8 cellular contexts compared by ENCODE assay signal in genomic region chr20:50191065-50191565, GRCh38.
DNase-seq lines count a peak whose midpoint lies in the region; ATAC-seq and TF ChIP-seq lines count a peak whose summit lies in the region.

No MANE protein-coding gene starts in this region.

- H3K4me1 ChIP-seq in ACC112 (ENCODE audit: control insufficient read depth, insufficient read depth, low read length, unreplicated experiment) (peaks cover 23% of the 10 kb centered on the region), KMS-11 (ENCODE audit: low read depth, poor library complexity, severe bottlenecking) (peaks cover 19% of the 10 kb centered on the region)

- peaks cover 38% of the 10 kb centered on the region for H3K79me2 ChIP-seq in ACC112 (ENCODE audit: control insufficient read depth, insufficient read depth, low read length, unreplicated experiment)
- H3K79me2 ChIP-seq in KMS-11 (ENCODE audit: insufficient read depth, low read depth): peaks cover 23% of the 10 kb centered on the region

- H3K9me3 ChIP-seq in WERI-Rb-1 (ENCODE audit: severe bottlenecking): no peaks in the 10 kb centered on the region

- H3K4me3 ChIP-seq in ACC112 (ENCODE audit: low read depth, low read length) (peak overlapping the region; percentile 86), KMS-11 (IDR thresholded peaks at IDR 0.05; ENCODE audit: insufficient read depth, low read depth, low read length) (no peak overlapping the region), WERI-Rb-1 (ENCODE audit: low read depth, low read length) (peak overlapping the region; percentile 63)

- peak; percentile 31 for ATAC-seq in GM19351 (IDR thresholded peaks at IDR 0.05; ENCODE audit: unreplicated experiment)

- in situ Hi-C loops in T47D (cut with HindIII; ENCODE audit: low pct_unique_long_range_greater_than_20kb, low sequenced_read_pairs): no loop called here

- DNase-seq in WERI-Rb-1: no peak
- peak; percentile 53 to 75 for DNase-seq in T47D (ENCODE audit: low read depth in 1 of 2, low spot score in 1 of 2)
- peak; percentile 70 for DNase-seq in left kidney (ENCODE audit: low read depth, low spot score)
- DNase-seq in stimulated activated CD4-positive, alpha-beta T cell treated with anti-CD3 and anti-CD28 coated beads, Interleukin-4, amount 100 ng/mL, for 48 hours (ENCODE audit: low read depth in 2 of 2): peak; percentile 44 to 45
- no peak for DNase-seq in AG20443 (ENCODE audit: low spot score)

- peaks cover 14% of the 10 kb centered on the region; the same call in 1 of the 2 replicates for H3K36me3 ChIP-seq in ACC112 (ENCODE audit: insufficient read depth, low read length)
- H3K36me3 ChIP-seq in KMS-11 (ENCODE audit: insufficient read depth): no peaks in the 10 kb centered on the region
- no peaks in the 10 kb centered on the region for H3K36me3 ChIP-seq in WERI-Rb-1

- H2AFZ ChIP-seq in ACC112 (ENCODE audit: low read length, unreplicated experiment) (no peak overlapping the region), KMS-11 (ENCODE audit: low read depth) (peak overlapping the region; percentile 88)

- H3K4me2 ChIP-seq in KMS-11: peak overlapping the region; percentile 84; the same call in 1 of the 2 replicates

- TF ChIP-seq CTCF in KMS-11 (conservative IDR thresholded peaks at IDR 0.05; ENCODE audit: low read depth, low read length) (no peak), WERI-Rb-1 (IDR thresholded peaks at IDR 0.05; ENCODE audit: low read depth, low read length) (no peak)

- H4K20me1 ChIP-seq in KMS-11 (ENCODE audit: insufficient read depth): 0 out of 2 replicates have a peak, but pooled peaks cover 4% of the 10 kb centered on the region

- H3K27ac ChIP-seq in ACC112 (ENCODE audit: low read depth, low read length): peak overlapping the region; percentile 83
- peak overlapping the region; percentile 95 for H3K27ac ChIP-seq in KMS-11
- peak overlapping the region; percentile 82 for H3K27ac ChIP-seq in WERI-Rb-1

- no peaks in the 10 kb centered on the region for H3K27me3 ChIP-seq in ACC112 (ENCODE audit: insufficient read depth, low read length)
- no peaks in the 10 kb centered on the region; the same call in 1 of the 2 replicates for H3K27me3 ChIP-seq in KMS-11 (ENCODE audit: insufficient read depth, low read depth)
- no peaks in the 10 kb centered on the region for H3K27me3 ChIP-seq in WERI-Rb-1 (ENCODE audit: insufficient read depth, low read depth, severe bottlenecking)

- peak overlapping the region; percentile 96 for H3K9ac ChIP-seq in KMS-11

Comparison
In these comparisons a context has a peak if more than half of its experiments do, and no peak if none do; other contexts are left out.
1. DNase-seq: peak in T47D (2 of 2), left kidney (single experiment) and stimulated activated CD4-positive, alpha-beta T cell treated with anti-CD3 and anti-CD28 coated beads, Interleukin-4, amount 100 ng/mL, for 48 hours (2 of 2); none in WERI-Rb-1 (single experiment) and AG20443 (single experiment).
2. Peak in every context shown above with its lines, with median percentiles within 50 percentile points of each other: H3K27ac ChIP-seq.